Comparison of ENCODE assay signal across 1 cellular context in genomic region chr18:29007986-29008654, GRCh38.
TF ChIP-seq lines count a peak whose summit lies in the region.

No MANE protein-coding gene starts in this region.

TF ChIP-seq in H1, 55 proteins besides CTCF, POLR2A, EP300 and RAD21 (continued from another document):
- TF ChIP-seq EGR1 (IDR thresholded peaks at IDR 0.05; ENCODE audit: borderline replicate concordance, low read depth, low read length), result no peak
- no peak for TF ChIP-seq SP2 (IDR thresholded peaks at IDR 0.05; ENCODE audit: low read length)
- TF ChIP-seq CTBP2 (IDR thresholded peaks at IDR 0.05; ENCODE audit: borderline replicate concordance, insufficient read depth, insufficient read length, low read length), result no peak
- TF ChIP-seq TAF1 (IDR thresholded peaks at IDR 0.05; ENCODE audit: low read depth, low read length), result no peak
- TF ChIP-seq POU5F1 (IDR thresholded peaks at IDR 0.05; ENCODE audit: low read depth, low read length), result no peak
TF ChIP-seq in H1: peak in this region for 0.
